Comparison of ENCODE assay signal across 36 cellular contexts in the genomic region with DNA sequence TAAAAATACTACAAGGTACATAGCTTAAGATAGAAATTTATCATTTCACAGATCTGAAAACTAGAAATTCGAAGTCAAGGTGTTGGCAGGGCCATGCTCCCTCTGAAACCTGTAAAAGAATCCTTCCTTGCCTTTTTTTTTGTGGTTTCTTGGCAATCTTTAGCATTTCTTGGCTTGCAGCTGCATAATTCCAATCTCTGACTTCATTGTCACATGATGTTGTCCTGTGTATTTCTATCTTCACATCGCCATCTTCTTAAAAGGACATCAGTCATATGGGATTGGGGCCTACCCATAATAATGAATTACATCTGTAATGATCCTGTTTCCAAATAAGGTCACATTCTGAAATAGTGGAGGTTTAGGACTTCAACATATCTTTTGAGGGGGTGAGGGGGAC.
"Had no signal": no experiment of that assay in that cellular context is flagged by ENCODE, and none has a peak within 500 bp of the region (broad histone marks: within the 10 kb centered on the region; RNA-seq: fewer than 3 reads in every experiment).

No MANE protein-coding gene starts in this region.

- H3K4me1 ChIP-seq: colonic mucosa, gastroesophageal sphincter, parathyroid adenoma, psoas muscle, right atrium auricular region, thyroid gland, upper lobe of left lung, vagina had no signal

- H3K36me3 ChIP-seq: colonic mucosa, gastroesophageal sphincter, right atrium auricular region, stomach, thyroid gland, upper lobe of left lung, vagina, WERI-Rb-1 had no signal

- H2AFZ ChIP-seq: parathyroid adenoma had no signal

- H3K4me3 ChIP-seq: colonic mucosa, dorsolateral prefrontal cortex, gastroesophageal sphincter, psoas muscle, right atrium auricular region, smooth muscle cell, stomach, thyroid gland, upper lobe of left lung, vagina had no signal

- H3K27me3 ChIP-seq: colonic mucosa, dorsolateral prefrontal cortex, gastroesophageal sphincter, right atrium auricular region, stomach, thyroid gland, upper lobe of left lung, vagina had no signal

- H3K27me3 Mint-ChIP-seq: activated naive CD4-positive, alpha-beta T cell treated with anti-CD3 and anti-CD28 coated beads, Interleukin-2, amount 10 ng/mL, durations not matched to agents 7 days and 5 days; activated naive CD8-positive, alpha-beta T cell treated with anti-CD3 and anti-CD28 coated beads, Interleukin-2, amount 10 ng/mL, durations not matched to agents 7 days and 5 days; memory B cell; stimulated activated naive B cell treated with anti-CD40 and anti-IgM and Interleukin-4, amounts not matched to agents 10 μg/mL and 1 μg/mL and 100 μg/mL, for 72 hours had no signal

- H3K9ac ChIP-seq: parathyroid adenoma had no signal

- ATAC-seq: activated CD4-positive, CD25-positive, alpha-beta regulatory T cell treated with anti-CD3 and anti-CD28 coated beads, Interleukin-2, amount 50 U/mL, for 24 hours; gastroesophageal sphincter; naive thymus-derived CD8-positive, alpha-beta T cell; psoas muscle; stimulated activated naive B cell treated with anti-CD40 and anti-IgM and Interleukin-4, amounts not matched to agents 10 μg/mL and 1 μg/mL and 100 μg/mL, for 72 hours had no signal

- H3K9me3 Mint-ChIP-seq: activated naive CD4-positive, alpha-beta T cell treated with anti-CD3 and anti-CD28 coated beads, Interleukin-2, amount 10 ng/mL, durations not matched to agents 7 days and 5 days; activated naive CD8-positive, alpha-beta T cell treated with anti-CD3 and anti-CD28 coated beads, Interleukin-2, amount 10 ng/mL, durations not matched to agents 7 days and 5 days; activated T-helper 1 cell treated with anti-CD3 and anti-CD28 coated beads, Interleukin-12 subunit alpha, Interleukin-12 subunit beta, Interleukin-2, Interleukin-4 antibody, amounts not matched to agents 30 ng/mL and 10 ng/mL and 1 ng/mL, durations not matched to agents 14 hours and 24 hours and 36 hours; stimulated activated naive B cell treated with anti-CD40 and anti-IgM and Interleukin-4, amounts not matched to agents 10 μg/mL and 1 μg/mL and 100 μg/mL, for 72 hours; T-helper 1 cell treated with Interleukin-12 subunit alpha and Interleukin-12 subunit beta and Interleukin-4 antibody, amounts not matched to agents 30 μg/mL and 1 μg/mL, for 36 hours had no signal

- H3K27ac Mint-ChIP-seq: activated naive CD4-positive, alpha-beta T cell treated with anti-CD3 and anti-CD28 coated beads, Interleukin-2, amount 10 ng/mL, durations not matched to agents 7 days and 5 days; activated naive CD8-positive, alpha-beta T cell treated with anti-CD3 and anti-CD28 coated beads, Interleukin-2, amount 10 ng/mL, durations not matched to agents 7 days and 5 days; activated T-helper 1 cell treated with anti-CD3 and anti-CD28 coated beads, Interleukin-12 subunit alpha, Interleukin-12 subunit beta, Interleukin-2, Interleukin-4 antibody, amounts not matched to agents 30 ng/mL and 10 ng/mL and 1 ng/mL, durations not matched to agents 14 hours and 24 hours and 36 hours; immature natural killer cell; memory B cell; naive thymus-derived CD8-positive, alpha-beta T cell; stimulated activated naive B cell treated with anti-CD40 and anti-IgM and Interleukin-4, amounts not matched to agents 10 μg/mL and 1 μg/mL and 100 μg/mL, for 72 hours; T-helper 1 cell treated with Interleukin-12 subunit alpha and Interleukin-12 subunit beta and Interleukin-4 antibody, amounts not matched to agents 30 μg/mL and 1 μg/mL, for 36 hours had no signal

- H3K9me3 ChIP-seq: colonic mucosa, gastroesophageal sphincter, psoas muscle, right atrium auricular region, stomach, thyroid gland, upper lobe of left lung, vagina had no signal

- H3K4me1 Mint-ChIP-seq: activated naive CD4-positive, alpha-beta T cell treated with anti-CD3 and anti-CD28 coated beads, Interleukin-2, amount 10 ng/mL, durations not matched to agents 7 days and 5 days; activated naive CD8-positive, alpha-beta T cell treated with anti-CD3 and anti-CD28 coated beads, Interleukin-2, amount 10 ng/mL, durations not matched to agents 7 days and 5 days; immature natural killer cell; memory B cell; neural crest cell; stimulated activated naive B cell treated with anti-CD40 and anti-IgM and Interleukin-4, amounts not matched to agents 10 μg/mL and 1 μg/mL and 100 μg/mL, for 72 hours had no signal

- H3K4me3 Mint-ChIP-seq: activated naive CD4-positive, alpha-beta T cell treated with anti-CD3 and anti-CD28 coated beads, Interleukin-2, amount 10 ng/mL, durations not matched to agents 7 days and 5 days; activated naive CD8-positive, alpha-beta T cell treated with anti-CD3 and anti-CD28 coated beads, Interleukin-2, amount 10 ng/mL, durations not matched to agents 7 days and 5 days; activated T-helper 1 cell treated with anti-CD3 and anti-CD28 coated beads, Interleukin-12 subunit alpha, Interleukin-12 subunit beta, Interleukin-2, Interleukin-4 antibody, amounts not matched to agents 30 ng/mL and 10 ng/mL and 1 ng/mL, durations not matched to agents 14 hours and 24 hours and 36 hours; immature natural killer cell; memory B cell; naive thymus-derived CD8-positive, alpha-beta T cell; neural crest cell; stimulated activated naive B cell treated with anti-CD40 and anti-IgM and Interleukin-4, amounts not matched to agents 10 μg/mL and 1 μg/mL and 100 μg/mL, for 72 hours; T-helper 1 cell treated with Interleukin-12 subunit alpha and Interleukin-12 subunit beta and Interleukin-4 antibody, amounts not matched to agents 30 μg/mL and 1 μg/mL, for 36 hours had no signal

- H3K36me3 Mint-ChIP-seq: activated naive CD4-positive, alpha-beta T cell treated with anti-CD3 and anti-CD28 coated beads, Interleukin-2, amount 10 ng/mL, durations not matched to agents 7 days and 5 days; activated naive CD8-positive, alpha-beta T cell treated with anti-CD3 and anti-CD28 coated beads, Interleukin-2, amount 10 ng/mL, durations not matched to agents 7 days and 5 days; naive thymus-derived CD8-positive, alpha-beta T cell; stimulated activated naive B cell treated with anti-CD40 and anti-IgM and Interleukin-4, amounts not matched to agents 10 μg/mL and 1 μg/mL and 100 μg/mL, for 72 hours had no signal

- H3K4me2 ChIP-seq: smooth muscle cell had no signal

- H3K27ac ChIP-seq: colonic mucosa, gastroesophageal sphincter, parathyroid adenoma, psoas muscle, right atrium auricular region, stomach, thyroid gland, upper lobe of left lung, vagina, WERI-Rb-1 had no signal

- H3K79me2 ChIP-seq: parathyroid adenoma had no signal

- DNase-seq: activated CD4-positive, alpha-beta T cell treated with anti-CD3 and anti-CD28 coated beads for 48 hours; activated CD4-positive, alpha-beta T cell treated with anti-CD3 and anti-CD28 coated beads, Interleukin-2, amount 50 U/mL, for 48 hours; activated CD8-positive, alpha-beta memory T cell treated with anti-CD3 and anti-CD28 coated beads for 24 hours; activated gamma-delta T cell; activated naive CD4-positive, alpha-beta T cell treated with anti-CD3 and anti-CD28 coated beads, Interleukin-2, amount 10 ng/mL, durations not matched to agents 7 days and 5 days; activated naive CD8-positive, alpha-beta T cell treated with anti-CD3 and anti-CD28 coated beads, Interleukin-2, amount 10 ng/mL, durations not matched to agents 7 days and 5 days; amygdala; colonic mucosa; dorsolateral prefrontal cortex; effector memory CD4-positive, alpha-beta T cell; head of caudate nucleus; hippocampal formation; immature natural killer cell; naive thymus-derived CD8-positive, alpha-beta T cell; nucleus accumbens; psoas muscle; stimulated activated CD4-positive, alpha-beta T cell treated with anti-CD3 and anti-CD28 coated beads, Interleukin-15, amount 100 ng/mL, for 24 hours; stimulated activated CD4-positive, alpha-beta T cell treated with anti-CD3 and anti-CD28 coated beads, Interleukin-2, amount 100 ng/mL, for 24 hours; stimulated activated naive B cell treated with anti-CD40 and anti-IgM and Interleukin-4, amounts not matched to agents 10 μg/mL and 1 μg/mL and 100 μg/mL, for 72 hours; stomach; SW 1271; T-helper 9 cell; thyroid gland; upper lobe of left lung; WERI-Rb-1 had no signal

- FAIRE-seq: bronchial epithelial cell had no signal
